8 cellular contexts compared by ENCODE assay signal in the genomic region with DNA sequence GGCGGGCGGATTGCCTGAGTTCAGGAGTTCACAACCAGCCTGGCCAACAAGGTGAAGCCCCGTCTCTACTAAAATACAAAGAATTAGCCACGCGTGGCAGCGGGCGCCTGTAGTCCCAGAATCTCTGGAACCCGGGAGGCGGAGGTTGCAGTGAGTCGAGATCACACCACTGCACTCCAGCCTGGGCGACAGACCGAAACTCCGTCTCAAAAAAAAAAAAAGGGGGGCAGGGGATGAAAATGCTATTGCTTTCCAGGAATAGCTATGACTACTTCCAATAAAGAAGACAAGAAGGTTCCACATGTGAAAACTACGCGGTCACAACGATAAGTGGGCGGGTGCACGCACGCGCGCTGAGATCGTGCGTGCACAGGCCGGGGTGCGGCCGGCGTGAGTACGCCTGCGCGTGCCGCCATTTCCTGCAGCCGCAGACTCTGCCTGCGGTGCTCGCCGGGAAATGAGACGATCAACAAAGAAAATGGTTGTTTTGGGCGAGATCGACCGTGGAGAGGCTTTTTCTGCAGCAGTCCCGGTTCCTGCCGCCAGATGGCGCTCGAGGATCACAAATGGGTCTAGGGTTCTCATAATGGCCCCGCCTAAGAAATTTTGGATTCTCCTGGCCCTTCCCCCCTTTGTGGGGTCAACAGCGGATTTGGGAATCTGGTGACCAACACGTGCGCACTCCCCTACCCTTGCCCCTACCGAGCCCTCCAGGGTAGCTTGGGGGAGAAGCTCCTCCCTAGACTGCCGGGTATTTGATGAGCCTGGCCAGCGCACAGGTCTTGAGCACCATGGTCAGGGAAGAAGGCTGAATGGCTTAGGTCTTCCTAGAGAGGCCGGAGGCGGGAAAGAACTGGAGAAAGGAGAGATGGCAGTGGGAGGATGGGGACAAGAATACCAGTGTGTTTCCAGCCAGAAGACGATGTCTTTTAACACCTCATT. TPM values are rescaled to one million over a fixed set of nuclear protein-coding genes. Genes with fewer than 3 reads are reported as not detected.
DNase-seq lines count a peak whose midpoint lies in the region; ATAC-seq and TF ChIP-seq lines count a peak whose summit lies in the region.

No MANE protein-coding gene starts in this region.

- no peak for TF ChIP-seq POLR2A in vagina (IDR thresholded peaks at IDR 0.05)

- in situ Hi-C loops in GM13976 (cut with MboI; ENCODE audit: low sequenced_read_pairs, unreplicated experiment): loop anchor here (25.0 kb wide), 1 partner anchor 704 kb away; the partner anchor contains the start of gene PNCK

- H3K27me3 Mint-ChIP-seq in T-helper 17 cell: no peaks in the 10 kb centered on the region

- TF ChIP-seq CTCF in GM13976 (IDR thresholded peaks at IDR 0.05; ENCODE audit: borderline replicate concordance, control extremely low read depth, extremely low read depth, insufficient read depth, missing control alignments): peak; percentile 82
- peak; percentile 70 to 91 (median 83) for TF ChIP-seq CTCF in vagina (IDR thresholded peaks at IDR 0.05)

- intact Hi-C loops in right cardiac atrium (cut with DNase I): no loop called here
- intact Hi-C loops in vagina (cut with DNase I): no loop called here

- no peaks in the 10 kb centered on the region for H3K36me3 ChIP-seq in vagina

- H3K36me3 Mint-ChIP-seq in T-helper 17 cell (ENCODE audit: low read depth): peaks cover 3% of the 10 kb centered on the region

- peak overlapping the region; percentile 40 for H3K4me3 ChIP-seq in right cardiac atrium (ENCODE audit: low read length)
- H3K4me3 ChIP-seq in vagina: peak overlapping the region; percentile 21 to 23

- H3K27me3 ChIP-seq in right cardiac atrium (ENCODE audit: control insufficient read depth, insufficient read depth) (no peaks in the 10 kb centered on the region), vagina (no peaks in the 10 kb centered on the region)

- 24% methylated on average over 53 of the region's 53 CpGs for WGBS in right cardiac atrium

- peak overlapping the region; percentile 84 for H3K4me3 Mint-ChIP-seq in T-helper 17 cell

- DNase-seq in GM13976 (ENCODE audit: low spot score) (peak; percentile 85), NCI-H1694 (lab: John Stamatoyannopoulos, UW) (peak; percentile 91), T-helper 17 cell (peak; percentile 77 to 90 (median 85)), anterior cingulate cortex (lab: John Stamatoyannopoulos, UW) (peak; percentile 15 to 91 (median 82)), right cardiac atrium (peak; percentile 90 to 95 (median 95)), putamen (ENCODE audit: low spot score) (peak; percentile 86), vagina (ENCODE audit: extremely low spot score in 2 of 2) (no peak)

- peak overlapping the region; percentile 51 for H3K27ac ChIP-seq in right cardiac atrium (ENCODE audit: low read length)
- peak overlapping the region; percentile 22 for H3K27ac ChIP-seq in vagina

- H3K27ac Mint-ChIP-seq in T-helper 17 cell: peak overlapping the region; percentile 81

- H3K9me3 ChIP-seq in T-helper 17 cell (ENCODE audit: control insufficient read depth, low read length, poor library complexity, severe bottlenecking) (no peaks in the 10 kb centered on the region), right cardiac atrium (ENCODE audit: control insufficient read depth, low read length) (no peaks in the 10 kb centered on the region), vagina (no peaks in the 10 kb centered on the region)

- peaks cover 2% of the 10 kb centered on the region for H3K4me1 Mint-ChIP-seq in T-helper 17 cell

- H3K4me1 ChIP-seq in right cardiac atrium (ENCODE audit: control insufficient read depth, insufficient read depth, low read length) (peaks cover 2% of the 10 kb centered on the region), vagina (no peaks in the 10 kb centered on the region)

- peak; percentile 96 for ATAC-seq in HG02884 (IDR thresholded peaks at IDR 0.05; ENCODE audit: unreplicated experiment)
- ATAC-seq in T-helper 17 cell: peak; percentile 99
- ATAC-seq in right cardiac atrium: peak; percentile 98 to 99

RNA-seq across cellular contexts. Expression of gene PNMA5, which starts 35.1 kb away (rescaled TPM):
- total RNA-seq in T-helper 17 cell (under 1 TPM; 0.07 to 0.16 TPM), right cardiac atrium (under 1 TPM in 1 of 4 donors, not detected in 3; 0.12 TPM), vagina (not detected)
- not detected for polyA plus RNA-seq in right cardiac atrium

Comparison
In these comparisons a context has a peak if more than half of its experiments do, and no peak if none do; other contexts are left out.
1. DNase-seq: peak in GM13976 (single experiment), NCI-H1694 (single experiment), T-helper 17 cell (3 of 3), anterior cingulate cortex (58 of 58), right cardiac atrium (3 of 3) and putamen (single experiment); none in vagina (0 of 2).
2. Peak in every context shown above with its lines, with median percentiles within 50 percentile points of each other: ATAC-seq.